Comparison of ENCODE assay signal across 10 cellular contexts in genomic region chrX:124232523-124233201, GRCh38.
DNase-seq lines count a peak whose midpoint lies in the region; ATAC-seq, FAIRE-seq and TF ChIP-seq lines count a peak whose summit lies in the region.
"Had no signal": no experiment of that assay in that cellular context is flagged by ENCODE, and none has a peak within 500 bp of the region (broad histone marks: within the 10 kb centered on the region; RNA-seq: fewer than 3 reads in every experiment).

No MANE protein-coding gene starts in this region.

- no peak for TF ChIP-seq POLR2A in lower leg skin (IDR thresholded peaks at IDR 0.05)

- peak; percentile 56 for DNase-seq in activated naive CD4-positive, alpha-beta T cell treated with anti-CD3 and anti-CD28 coated beads, Interleukin-2, amount 50 U/mL, for 16 hours
- DNase-seq in lower leg skin (ENCODE audit: low spot score in 2 of 2) (no peak), RCC 7860 (ENCODE audit: low spot score) (no peak), sciatic nerve (ENCODE audit: low spot score) (no peak), GF-D8 (lab: John Stamatoyannopoulos, UW) (no peak)
- DNase-seq: DMS 273 treated with DMSO at 0.1 percent for 48 hours, nephron progenitor cell had no signal

- TF ChIP-seq CTCF in lower leg skin (IDR thresholded peaks at IDR 0.05) = no peak

- ATAC-seq in GM18517 (IDR thresholded peaks at IDR 0.05; ENCODE audit: unreplicated experiment) = peak; percentile 79
- peak; percentile 74 for ATAC-seq in GM21515 (IDR thresholded peaks at IDR 0.05; ENCODE audit: unreplicated experiment)
- ATAC-seq in HG03280 (IDR thresholded peaks at IDR 0.05; ENCODE audit: unreplicated experiment) = peak; percentile 87
- ATAC-seq in sciatic nerve = no peak

- no peak for FAIRE-seq in RCC 7860 (lab: Jason Lieb, UNC)

- no peak overlapping the region for H3K4me3 ChIP-seq in lower leg skin (ENCODE audit: low read depth, poor library complexity, severe bottlenecking)

- 21 to 51% methylated on average over 3 of the region's 3 CpGs for WGBS in lower leg skin, 2 donors

- intact Hi-C loops in lower leg skin (cut with DNase I; ENCODE audit: low total_unique reads) = no loop called here
- intact Hi-C loops in sciatic nerve (cut with DNase I) = no loop called here
